Comparison of ENCODE assay signal across 9 cellular contexts in the genomic region with DNA sequence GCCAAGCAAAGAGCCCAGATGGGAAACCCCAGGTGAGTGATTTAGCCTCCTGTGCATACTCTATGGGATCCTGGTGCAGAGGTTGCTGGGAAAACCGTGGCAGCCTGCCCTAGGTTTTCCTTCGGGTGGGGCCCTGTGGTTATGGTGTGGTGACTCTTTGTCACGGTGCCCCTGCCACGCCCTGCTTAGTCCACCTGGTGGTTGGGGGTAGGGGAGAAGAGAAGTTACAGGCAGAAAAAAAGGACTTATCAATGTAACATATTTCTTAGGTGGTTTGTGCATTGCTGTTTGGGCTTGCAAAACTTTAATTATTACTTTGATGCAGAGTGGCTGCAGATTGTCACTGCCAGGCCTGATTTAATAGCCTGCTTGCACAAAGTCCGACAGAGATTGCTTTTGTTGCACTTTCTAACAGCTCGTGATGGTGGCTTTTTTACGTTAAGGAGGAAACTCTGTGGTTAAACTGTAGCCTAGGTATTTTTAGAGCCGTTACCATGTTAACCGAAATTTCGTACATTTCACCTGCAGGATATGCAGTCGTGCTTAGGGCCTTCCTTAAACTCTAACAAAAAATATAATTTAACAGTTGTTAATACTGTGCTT.
DNase-seq lines count a peak whose midpoint lies in the region; ATAC-seq, FAIRE-seq and TF ChIP-seq lines count a peak whose summit lies in the region.
"Had no signal": no experiment of that assay in that cellular context is flagged by ENCODE, and none has a peak within 500 bp of the region (broad histone marks: within the 10 kb centered on the region; RNA-seq: fewer than 3 reads in every experiment).

No MANE protein-coding gene starts in this region.

- H3K36me3 Mint-ChIP-seq in activated CD4-positive, alpha-beta T cell treated with anti-CD3 and anti-CD28 coated beads, Interleukin-2, amount 10 ng/mL, durations not matched to agents 7 days and 5 days (ENCODE audit: low read depth): peaks cover 16% of the 10 kb centered on the region

- CTCF ChIA-PET in activated CD4-positive, alpha-beta T cell treated with anti-CD3 and anti-CD28 coated beads, Interleukin-2, amount 10 ng/mL, durations not matched to agents 7 days and 5 days (lab: Charles Lee): interaction anchor here (0.6 to 3.6 kb wide), 4 partner anchors 12 to 216 kb away, joined by 3 to 14 read pairs (median 4); no protein-coding TSS in a partner anchor

- H3K4me1 Mint-ChIP-seq in activated CD4-positive, alpha-beta T cell treated with anti-CD3 and anti-CD28 coated beads, Interleukin-2, amount 10 ng/mL, durations not matched to agents 7 days and 5 days: peaks cover 25% of the 10 kb centered on the region

- peak; percentile 90 for DNase-seq in KBM-7
- peak; percentile 81 for DNase-seq in activated CD4-positive, alpha-beta T cell treated with anti-CD3 and anti-CD28 coated beads, Interleukin-2, amount 10 ng/mL, durations not matched to agents 7 days and 5 days
- peak; percentile 32 for DNase-seq in fibroblast of villous mesenchyme (ENCODE audit: low read depth)
- peak; percentile 98 for DNase-seq in small intestine
- no peak for DNase-seq in NCI-H1694 (lab: John Stamatoyannopoulos, UW)
- DNase-seq in NCI-H2029 treated with DMSO at 0.1 percent for 48 hours (lab: John Stamatoyannopoulos, UW): no peak

- no peaks in the 10 kb centered on the region for H3K36me3 ChIP-seq in small intestine (ENCODE audit: control insufficient read depth in 2 of 2, insufficient read depth in 2 of 2, low read length in 2 of 2)

- H3K4me1 ChIP-seq in small intestine (ENCODE audit: control insufficient read depth in 2 of 2, insufficient read depth in 1 of 2, low read depth in 1 of 2, low read length in 1 of 2): peaks cover 8 to 21% of the 10 kb centered on the region in 2 donors

- H3K27ac ChIP-seq in small intestine (ENCODE audit: low read depth in 1 of 2, low read length in 1 of 2): peak overlapping the region; percentile 73 to 91
- H3K27ac ChIP-seq: SK-N-MC had no signal

- in situ Hi-C loops in KBM-7 (cut with MboI; ENCODE audit: low pct_unique_long_range_greater_than_20kb, low sequenced_read_pairs): no loop called here

- H3K27me3 ChIP-seq in small intestine (ENCODE audit: control insufficient read depth in 2 of 2, insufficient read depth in 2 of 2, low read length in 2 of 2): no peaks in the 10 kb centered on the region

- H3K9me3 Mint-ChIP-seq in activated CD4-positive, alpha-beta T cell treated with anti-CD3 and anti-CD28 coated beads, Interleukin-2, amount 10 ng/mL, durations not matched to agents 7 days and 5 days: peaks cover 12% of the 10 kb centered on the region

- FAIRE-seq in small intestine (lab: Jason Lieb, UNC): peak; percentile 53

- H3K4me3 Mint-ChIP-seq in activated CD4-positive, alpha-beta T cell treated with anti-CD3 and anti-CD28 coated beads, Interleukin-2, amount 10 ng/mL, durations not matched to agents 7 days and 5 days: no peak overlapping the region

- ATAC-seq in GM21619 (IDR thresholded peaks at IDR 0.05; ENCODE audit: unreplicated experiment): peak; percentile 70

- peak overlapping the region; percentile 13 for H3K4me3 ChIP-seq in GM12875 (ENCODE audit: low read depth, low read length)
- H3K4me3 ChIP-seq in fibroblast of villous mesenchyme (ENCODE audit: low read depth, low read length): no peak overlapping the region
- H3K4me3 ChIP-seq in small intestine (ENCODE audit: low read depth in 1 of 2, low read length in 2 of 2): peak overlapping the region in 1 of 2 donors; percentile 19

- no peak for TF ChIP-seq CTCF in GM12875 (IDR thresholded peaks at IDR 0.05; ENCODE audit: borderline replicate concordance, insufficient read depth, low read depth, low read length)
- TF ChIP-seq CTCF in fibroblast of villous mesenchyme (IDR thresholded peaks at IDR 0.05; ENCODE audit: insufficient read depth, low read depth, low read length): no peak

- H3K9me3 ChIP-seq in small intestine (ENCODE audit: control insufficient read depth, low read depth): no peaks in the 10 kb centered on the region

- H3K27me3 Mint-ChIP-seq in activated CD4-positive, alpha-beta T cell treated with anti-CD3 and anti-CD28 coated beads, Interleukin-2, amount 10 ng/mL, durations not matched to agents 7 days and 5 days: no peaks in the 10 kb centered on the region

- POLR2A ChIA-PET in activated CD4-positive, alpha-beta T cell treated with anti-CD3 and anti-CD28 coated beads, Interleukin-2, amount 10 ng/mL, durations not matched to agents 7 days and 5 days (lab: Charles Lee): interaction anchor here (0.6 kb wide), 2 partner anchors 102 to 496 kb away, joined by 3 read pairs; no protein-coding TSS in a partner anchor

- H3K27ac Mint-ChIP-seq in activated CD4-positive, alpha-beta T cell treated with anti-CD3 and anti-CD28 coated beads, Interleukin-2, amount 10 ng/mL, durations not matched to agents 7 days and 5 days: no peak overlapping the region

- WGBS in small intestine, 3 donors: 2 to 28% (median 7%) methylated on average over 11 of the region's 11 CpGs

Comparison
In these comparisons a context has a peak if more than half of its experiments do, and no peak if none do; other contexts are left out.
1. DNase-seq: peak in KBM-7 (single experiment), activated CD4-positive, alpha-beta T cell treated with anti-CD3 and anti-CD28 coated beads, Interleukin-2, amount 10 ng/mL, durations not matched to agents 7 days and 5 days (single experiment), fibroblast of villous mesenchyme (single experiment) and small intestine (single experiment); none in NCI-H1694 (single experiment) and NCI-H2029 treated with DMSO at 0.1 percent for 48 hours (single experiment).